In the genomic region with DNA sequence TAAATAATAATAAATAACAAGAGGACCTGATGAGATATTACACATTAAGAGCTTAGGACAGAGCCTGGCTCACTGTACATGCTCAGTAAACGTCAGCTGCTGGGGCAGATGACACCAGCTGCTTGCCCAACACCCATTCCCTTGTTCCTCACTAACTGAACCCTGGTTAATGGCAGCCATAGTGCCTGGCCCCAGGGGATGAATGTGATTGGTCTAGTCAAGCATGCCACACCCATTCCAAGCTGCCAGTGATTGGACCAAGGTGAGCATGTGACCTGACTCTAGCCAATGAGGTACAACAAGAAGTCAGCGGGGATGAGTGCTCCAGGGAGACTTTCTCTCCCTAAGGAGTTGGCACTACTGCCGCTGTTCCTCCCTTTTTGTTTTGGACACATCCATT, we compare ENCODE assay signal across 2 cellular contexts.
TF ChIP-seq lines count a peak whose summit lies in the region.

No MANE protein-coding gene starts in this region.

TF ChIP-seq in HepG2, 621 proteins besides CTCF, POLR2A, EP300 and RAD21 (continues in another document):
- TF ChIP-seq, protein P1, sequence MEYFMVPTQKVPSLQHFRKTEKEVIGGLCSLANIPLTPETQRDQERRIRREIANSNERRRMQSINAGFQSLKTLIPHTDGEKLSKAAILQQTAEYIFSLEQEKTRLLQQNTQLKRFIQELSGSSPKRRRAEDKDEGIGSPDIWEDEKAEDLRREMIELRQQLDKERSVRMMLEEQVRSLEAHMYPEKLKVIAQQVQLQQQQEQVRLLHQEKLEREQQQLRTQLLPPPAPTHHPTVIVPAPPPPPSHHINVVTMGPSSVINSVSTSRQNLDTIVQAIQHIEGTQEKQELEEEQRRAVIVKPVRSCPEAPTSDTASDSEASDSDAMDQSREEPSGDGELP (IDR thresholded peaks at IDR 0.05; ENCODE audit: borderline replicate concordance, low read depth), result peak; percentile 9; the same call in 1 of the 2 replicates
- TF ChIP-seq ZBTB44 (CRISPR knock-in tag; IDR thresholded peaks at IDR 0.05), result no peak
- TF ChIP-seq FOSL2 (CRISPR knock-in tag; IDR thresholded peaks at IDR 0.05), result 0 out of 2 replicates have a peak, but pooled peaks have one; percentile 5
- no peak for TF ChIP-seq ZNF773 (CRISPR knock-in tag; IDR thresholded peaks at IDR 0.05; ENCODE audit: borderline replicate concordance)
- TF ChIP-seq, protein P2, sequence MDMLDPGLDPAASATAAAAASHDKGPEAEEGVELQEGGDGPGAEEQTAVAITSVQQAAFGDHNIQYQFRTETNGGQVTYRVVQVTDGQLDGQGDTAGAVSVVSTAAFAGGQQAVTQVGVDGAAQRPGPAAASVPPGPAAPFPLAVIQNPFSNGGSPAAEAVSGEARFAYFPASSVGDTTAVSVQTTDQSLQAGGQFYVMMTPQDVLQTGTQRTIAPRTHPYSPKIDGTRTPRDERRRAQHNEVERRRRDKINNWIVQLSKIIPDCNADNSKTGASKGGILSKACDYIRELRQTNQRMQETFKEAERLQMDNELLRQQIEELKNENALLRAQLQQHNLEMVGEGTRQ (IDR thresholded peaks at IDR 0.05; ENCODE audit: low read depth, low read length), result peak; percentile 78
- TF ChIP-seq, protein P2 (CRISPR knock-in tag; IDR thresholded peaks at IDR 0.05; ENCODE audit: borderline replicate concordance), result no peak; the same call in 1 of the 2 replicates
- TF ChIP-seq FOXK1 (CRISPR knock-in tag; IDR thresholded peaks at IDR 0.05; ENCODE audit: borderline replicate concordance, low read depth), result peak; percentile 25; the same call in 1 of the 2 replicates
- TF ChIP-seq FOXA1 (IDR thresholded peaks at IDR 0.05), result no peak
- TF ChIP-seq FOXA1 (CRISPR knock-in tag; IDR thresholded peaks at IDR 0.05), result 0 out of 2 replicates have a peak, but pooled peaks have one; percentile 11
- TF ChIP-seq AKAP8 (CRISPR knock-in tag; IDR thresholded peaks at IDR 0.05), result no peak
- TF ChIP-seq, protein P3, sequence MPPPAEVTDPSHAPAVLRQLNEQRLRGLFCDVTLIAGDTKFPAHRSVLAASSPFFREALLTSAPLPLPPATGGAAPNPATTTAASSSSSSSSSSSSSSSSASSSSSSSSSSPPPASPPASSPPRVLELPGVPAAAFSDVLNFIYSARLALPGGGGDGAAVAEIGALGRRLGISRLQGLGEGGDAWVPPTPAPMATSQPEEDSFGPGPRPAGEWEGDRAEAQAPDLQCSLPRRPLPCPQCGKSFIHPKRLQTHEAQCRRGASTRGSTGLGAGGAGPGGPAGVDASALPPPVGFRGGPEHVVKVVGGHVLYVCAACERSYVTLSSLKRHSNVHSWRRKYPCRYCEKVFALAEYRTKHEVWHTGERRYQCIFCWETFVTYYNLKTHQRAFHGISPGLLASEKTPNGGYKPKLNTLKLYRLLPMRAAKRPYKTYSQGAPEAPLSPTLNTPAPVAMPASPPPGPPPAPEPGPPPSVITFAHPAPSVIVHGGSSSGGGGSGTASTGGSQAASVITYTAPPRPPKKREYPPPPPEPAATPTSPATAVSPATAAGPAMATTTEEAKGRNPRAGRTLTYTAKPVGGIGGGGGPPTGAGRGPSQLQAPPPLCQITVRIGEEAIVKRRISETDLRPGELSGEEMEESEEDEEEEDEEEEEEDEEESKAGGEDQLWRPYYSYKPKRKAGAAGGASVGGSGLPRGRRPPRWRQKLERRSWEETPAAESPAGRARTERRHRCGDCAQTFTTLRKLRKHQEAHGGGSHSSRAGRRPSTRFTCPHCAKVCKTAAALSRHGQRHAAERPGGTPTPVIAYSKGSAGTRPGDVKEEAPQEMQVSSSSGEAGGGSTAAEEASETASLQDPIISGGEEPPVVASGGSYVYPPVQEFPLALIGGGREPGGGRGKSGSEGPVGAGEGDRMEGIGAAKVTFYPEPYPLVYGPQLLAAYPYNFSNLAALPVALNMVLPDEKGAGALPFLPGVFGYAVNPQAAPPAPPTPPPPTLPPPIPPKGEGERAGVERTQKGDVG (CRISPR knock-in tag; IDR thresholded peaks at IDR 0.05; ENCODE audit: borderline replicate concordance), result no peak
- peak; percentile 34; the same call in 1 of the 2 replicates for TF ChIP-seq ZNF253 (CRISPR knock-in tag; IDR thresholded peaks at IDR 0.05; ENCODE audit: borderline replicate concordance)
- TF ChIP-seq, protein P4, sequence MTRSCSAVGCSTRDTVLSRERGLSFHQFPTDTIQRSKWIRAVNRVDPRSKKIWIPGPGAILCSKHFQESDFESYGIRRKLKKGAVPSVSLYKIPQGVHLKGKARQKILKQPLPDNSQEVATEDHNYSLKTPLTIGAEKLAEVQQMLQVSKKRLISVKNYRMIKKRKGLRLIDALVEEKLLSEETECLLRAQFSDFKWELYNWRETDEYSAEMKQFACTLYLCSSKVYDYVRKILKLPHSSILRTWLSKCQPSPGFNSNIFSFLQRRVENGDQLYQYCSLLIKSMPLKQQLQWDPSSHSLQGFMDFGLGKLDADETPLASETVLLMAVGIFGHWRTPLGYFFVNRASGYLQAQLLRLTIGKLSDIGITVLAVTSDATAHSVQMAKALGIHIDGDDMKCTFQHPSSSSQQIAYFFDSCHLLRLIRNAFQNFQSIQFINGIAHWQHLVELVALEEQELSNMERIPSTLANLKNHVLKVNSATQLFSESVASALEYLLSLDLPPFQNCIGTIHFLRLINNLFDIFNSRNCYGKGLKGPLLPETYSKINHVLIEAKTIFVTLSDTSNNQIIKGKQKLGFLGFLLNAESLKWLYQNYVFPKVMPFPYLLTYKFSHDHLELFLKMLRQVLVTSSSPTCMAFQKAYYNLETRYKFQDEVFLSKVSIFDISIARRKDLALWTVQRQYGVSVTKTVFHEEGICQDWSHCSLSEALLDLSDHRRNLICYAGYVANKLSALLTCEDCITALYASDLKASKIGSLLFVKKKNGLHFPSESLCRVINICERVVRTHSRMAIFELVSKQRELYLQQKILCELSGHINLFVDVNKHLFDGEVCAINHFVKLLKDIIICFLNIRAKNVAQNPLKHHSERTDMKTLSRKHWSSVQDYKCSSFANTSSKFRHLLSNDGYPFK (CRISPR knock-in tag; IDR thresholded peaks at IDR 0.05; ENCODE audit: borderline replicate concordance), result peak; percentile 95
- TF ChIP-seq ZNF720 (CRISPR knock-in tag; IDR thresholded peaks at IDR 0.05), result no peak

TF ChIP-seq in GM23338, 12 proteins besides CTCF, POLR2A, EP300 and RAD21 (continued from another document):
- TF ChIP-seq, protein P5, sequence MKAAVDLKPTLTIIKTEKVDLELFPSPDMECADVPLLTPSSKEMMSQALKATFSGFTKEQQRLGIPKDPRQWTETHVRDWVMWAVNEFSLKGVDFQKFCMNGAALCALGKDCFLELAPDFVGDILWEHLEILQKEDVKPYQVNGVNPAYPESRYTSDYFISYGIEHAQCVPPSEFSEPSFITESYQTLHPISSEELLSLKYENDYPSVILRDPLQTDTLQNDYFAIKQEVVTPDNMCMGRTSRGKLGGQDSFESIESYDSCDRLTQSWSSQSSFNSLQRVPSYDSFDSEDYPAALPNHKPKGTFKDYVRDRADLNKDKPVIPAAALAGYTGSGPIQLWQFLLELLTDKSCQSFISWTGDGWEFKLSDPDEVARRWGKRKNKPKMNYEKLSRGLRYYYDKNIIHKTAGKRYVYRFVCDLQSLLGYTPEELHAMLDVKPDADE (IDR thresholded peaks at IDR 0.05), result no peak
- TF ChIP-seq ZNF462 (CRISPR knock-in tag; IDR thresholded peaks at IDR 0.05) (no peak), STAT1 (IDR thresholded peaks at IDR 0.05; ENCODE audit: unreplicated experiment) (no peak), EZH2 (IDR thresholded peaks at IDR 0.05; ENCODE audit: low read depth, unreplicated experiment) (no peak), POLR2AphosphoS5 (IDR thresholded peaks at IDR 0.05; ENCODE audit: low read depth) (no peak)
- TF ChIP-seq, protein P6, sequence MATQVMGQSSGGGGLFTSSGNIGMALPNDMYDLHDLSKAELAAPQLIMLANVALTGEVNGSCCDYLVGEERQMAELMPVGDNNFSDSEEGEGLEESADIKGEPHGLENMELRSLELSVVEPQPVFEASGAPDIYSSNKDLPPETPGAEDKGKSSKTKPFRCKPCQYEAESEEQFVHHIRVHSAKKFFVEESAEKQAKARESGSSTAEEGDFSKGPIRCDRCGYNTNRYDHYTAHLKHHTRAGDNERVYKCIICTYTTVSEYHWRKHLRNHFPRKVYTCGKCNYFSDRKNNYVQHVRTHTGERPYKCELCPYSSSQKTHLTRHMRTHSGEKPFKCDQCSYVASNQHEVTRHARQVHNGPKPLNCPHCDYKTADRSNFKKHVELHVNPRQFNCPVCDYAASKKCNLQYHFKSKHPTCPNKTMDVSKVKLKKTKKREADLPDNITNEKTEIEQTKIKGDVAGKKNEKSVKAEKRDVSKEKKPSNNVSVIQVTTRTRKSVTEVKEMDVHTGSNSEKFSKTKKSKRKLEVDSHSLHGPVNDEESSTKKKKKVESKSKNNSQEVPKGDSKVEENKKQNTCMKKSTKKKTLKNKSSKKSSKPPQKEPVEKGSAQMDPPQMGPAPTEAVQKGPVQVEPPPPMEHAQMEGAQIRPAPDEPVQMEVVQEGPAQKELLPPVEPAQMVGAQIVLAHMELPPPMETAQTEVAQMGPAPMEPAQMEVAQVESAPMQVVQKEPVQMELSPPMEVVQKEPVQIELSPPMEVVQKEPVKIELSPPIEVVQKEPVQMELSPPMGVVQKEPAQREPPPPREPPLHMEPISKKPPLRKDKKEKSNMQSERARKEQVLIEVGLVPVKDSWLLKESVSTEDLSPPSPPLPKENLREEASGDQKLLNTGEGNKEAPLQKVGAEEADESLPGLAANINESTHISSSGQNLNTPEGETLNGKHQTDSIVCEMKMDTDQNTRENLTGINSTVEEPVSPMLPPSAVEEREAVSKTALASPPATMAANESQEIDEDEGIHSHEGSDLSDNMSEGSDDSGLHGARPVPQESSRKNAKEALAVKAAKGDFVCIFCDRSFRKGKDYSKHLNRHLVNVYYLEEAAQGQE (IDR thresholded peaks at IDR 0.05; ENCODE audit: unreplicated experiment), result no peak
